1 cellular context compared by ENCODE assay signal in the genomic region with DNA sequence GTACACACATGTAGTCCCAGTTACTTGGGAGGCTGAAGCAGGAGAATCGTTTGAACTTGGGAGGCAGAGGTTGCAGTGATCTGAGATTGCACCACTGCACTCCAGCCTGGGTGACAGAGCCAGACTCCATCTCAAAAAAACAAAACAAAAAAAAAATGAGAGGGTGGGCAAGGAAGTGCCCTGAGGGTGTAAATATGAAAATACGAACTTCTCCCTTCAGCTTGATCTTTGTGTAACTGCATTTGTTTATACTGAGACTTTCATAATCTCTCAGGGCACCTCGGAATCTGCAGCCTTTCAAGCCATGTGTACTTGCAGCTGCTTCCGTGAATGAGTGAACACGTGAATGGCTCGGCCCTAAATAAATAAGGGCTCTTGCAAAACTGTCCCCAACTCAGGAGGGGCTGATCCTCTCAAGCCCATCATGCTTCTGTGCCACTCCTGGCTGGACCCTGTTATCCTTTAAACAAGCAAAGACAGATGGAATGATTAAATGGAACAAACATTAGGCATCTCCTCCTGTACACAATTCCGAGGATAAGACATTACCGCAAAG.
A peak's percentile ranks its signal among the peaks of the same experiment; 100 is the strongest.
TF ChIP-seq lines count a peak whose summit lies in the region.

No MANE protein-coding gene starts in this region.

TF ChIP-seq in HepG2, 621 proteins besides CTCF, POLR2A, EP300 and RAD21 (continued from another document and continues in another):
- 0 out of 2 replicates have a peak, but pooled peaks have one; percentile 16 for TF ChIP-seq ZBTB33 (CRISPR knock-in tag; IDR thresholded peaks at IDR 0.05)
- TF ChIP-seq, protein P1, sequence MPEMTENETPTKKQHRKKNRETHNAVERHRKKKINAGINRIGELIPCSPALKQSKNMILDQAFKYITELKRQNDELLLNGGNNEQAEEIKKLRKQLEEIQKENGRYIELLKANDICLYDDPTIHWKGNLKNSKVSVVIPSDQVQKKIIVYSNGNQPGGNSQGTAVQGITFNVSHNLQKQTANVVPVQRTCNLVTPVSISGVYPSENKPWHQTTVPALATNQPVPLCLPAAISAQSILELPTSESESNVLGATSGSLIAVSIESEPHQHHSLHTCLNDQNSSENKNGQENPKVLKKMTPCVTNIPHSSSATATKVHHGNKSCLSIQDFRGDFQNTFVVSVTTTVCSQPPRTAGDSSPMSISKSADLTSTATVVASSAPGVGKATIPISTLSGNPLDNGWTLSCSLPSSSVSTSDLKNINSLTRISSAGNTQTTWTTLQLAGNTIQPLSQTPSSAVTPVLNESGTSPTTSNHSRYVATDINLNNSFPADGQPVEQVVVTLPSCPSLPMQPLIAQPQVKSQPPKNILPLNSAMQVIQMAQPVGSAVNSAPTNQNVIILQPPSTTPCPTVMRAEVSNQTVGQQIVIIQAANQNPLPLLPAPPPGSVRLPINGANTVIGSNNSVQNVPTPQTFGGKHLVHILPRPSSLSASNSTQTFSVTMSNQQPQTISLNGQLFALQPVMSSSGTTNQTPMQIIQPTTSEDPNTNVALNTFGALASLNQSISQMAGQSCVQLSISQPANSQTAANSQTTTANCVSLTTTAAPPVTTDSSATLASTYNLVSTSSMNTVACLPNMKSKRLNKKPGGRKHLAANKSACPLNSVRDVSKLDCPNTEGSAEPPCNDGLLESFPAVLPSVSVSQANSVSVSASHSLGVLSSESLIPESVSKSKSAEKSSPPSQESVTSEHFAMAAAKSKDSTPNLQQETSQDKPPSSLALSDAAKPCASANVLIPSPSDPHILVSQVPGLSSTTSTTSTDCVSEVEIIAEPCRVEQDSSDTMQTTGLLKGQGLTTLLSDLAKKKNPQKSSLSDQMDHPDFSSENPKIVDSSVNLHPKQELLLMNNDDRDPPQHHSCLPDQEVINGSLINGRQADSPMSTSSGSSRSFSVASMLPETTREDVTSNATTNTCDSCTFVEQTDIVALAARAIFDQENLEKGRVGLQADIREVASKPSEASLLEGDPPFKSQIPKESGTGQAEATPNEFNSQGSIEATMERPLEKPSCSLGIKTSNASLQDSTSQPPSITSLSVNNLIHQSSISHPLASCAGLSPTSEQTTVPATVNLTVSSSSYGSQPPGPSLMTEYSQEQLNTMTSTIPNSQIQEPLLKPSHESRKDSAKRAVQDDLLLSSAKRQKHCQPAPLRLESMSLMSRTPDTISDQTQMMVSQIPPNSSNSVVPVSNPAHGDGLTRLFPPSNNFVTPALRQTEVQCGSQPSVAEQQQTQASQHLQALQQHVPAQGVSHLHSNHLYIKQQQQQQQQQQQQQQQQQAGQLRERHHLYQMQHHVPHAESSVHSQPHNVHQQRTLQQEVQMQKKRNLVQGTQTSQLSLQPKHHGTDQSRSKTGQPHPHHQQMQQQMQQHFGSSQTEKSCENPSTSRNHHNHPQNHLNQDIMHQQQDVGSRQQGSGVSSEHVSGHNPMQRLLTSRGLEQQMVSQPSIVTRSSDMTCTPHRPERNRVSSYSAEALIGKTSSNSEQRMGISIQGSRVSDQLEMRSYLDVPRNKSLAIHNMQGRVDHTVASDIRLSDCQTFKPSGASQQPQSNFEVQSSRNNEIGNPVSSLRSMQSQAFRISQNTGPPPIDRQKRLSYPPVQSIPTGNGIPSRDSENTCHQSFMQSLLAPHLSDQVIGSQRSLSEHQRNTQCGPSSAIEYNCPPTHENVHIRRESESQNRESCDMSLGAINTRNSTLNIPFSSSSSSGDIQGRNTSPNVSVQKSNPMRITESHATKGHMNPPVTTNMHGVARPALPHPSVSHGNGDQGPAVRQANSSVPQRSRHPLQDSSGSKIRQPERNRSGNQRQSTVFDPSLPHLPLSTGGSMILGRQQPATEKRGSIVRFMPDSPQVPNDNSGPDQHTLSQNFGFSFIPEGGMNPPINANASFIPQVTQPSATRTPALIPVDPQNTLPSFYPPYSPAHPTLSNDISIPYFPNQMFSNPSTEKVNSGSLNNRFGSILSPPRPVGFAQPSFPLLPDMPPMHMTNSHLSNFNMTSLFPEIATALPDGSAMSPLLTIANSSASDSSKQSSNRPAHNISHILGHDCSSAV (CRISPR knock-in tag; IDR thresholded peaks at IDR 0.05; ENCODE audit: borderline replicate concordance), result no peak
- no peak for TF ChIP-seq ZKSCAN5 (CRISPR knock-in tag; IDR thresholded peaks at IDR 0.05)
- TF ChIP-seq, protein P2, sequence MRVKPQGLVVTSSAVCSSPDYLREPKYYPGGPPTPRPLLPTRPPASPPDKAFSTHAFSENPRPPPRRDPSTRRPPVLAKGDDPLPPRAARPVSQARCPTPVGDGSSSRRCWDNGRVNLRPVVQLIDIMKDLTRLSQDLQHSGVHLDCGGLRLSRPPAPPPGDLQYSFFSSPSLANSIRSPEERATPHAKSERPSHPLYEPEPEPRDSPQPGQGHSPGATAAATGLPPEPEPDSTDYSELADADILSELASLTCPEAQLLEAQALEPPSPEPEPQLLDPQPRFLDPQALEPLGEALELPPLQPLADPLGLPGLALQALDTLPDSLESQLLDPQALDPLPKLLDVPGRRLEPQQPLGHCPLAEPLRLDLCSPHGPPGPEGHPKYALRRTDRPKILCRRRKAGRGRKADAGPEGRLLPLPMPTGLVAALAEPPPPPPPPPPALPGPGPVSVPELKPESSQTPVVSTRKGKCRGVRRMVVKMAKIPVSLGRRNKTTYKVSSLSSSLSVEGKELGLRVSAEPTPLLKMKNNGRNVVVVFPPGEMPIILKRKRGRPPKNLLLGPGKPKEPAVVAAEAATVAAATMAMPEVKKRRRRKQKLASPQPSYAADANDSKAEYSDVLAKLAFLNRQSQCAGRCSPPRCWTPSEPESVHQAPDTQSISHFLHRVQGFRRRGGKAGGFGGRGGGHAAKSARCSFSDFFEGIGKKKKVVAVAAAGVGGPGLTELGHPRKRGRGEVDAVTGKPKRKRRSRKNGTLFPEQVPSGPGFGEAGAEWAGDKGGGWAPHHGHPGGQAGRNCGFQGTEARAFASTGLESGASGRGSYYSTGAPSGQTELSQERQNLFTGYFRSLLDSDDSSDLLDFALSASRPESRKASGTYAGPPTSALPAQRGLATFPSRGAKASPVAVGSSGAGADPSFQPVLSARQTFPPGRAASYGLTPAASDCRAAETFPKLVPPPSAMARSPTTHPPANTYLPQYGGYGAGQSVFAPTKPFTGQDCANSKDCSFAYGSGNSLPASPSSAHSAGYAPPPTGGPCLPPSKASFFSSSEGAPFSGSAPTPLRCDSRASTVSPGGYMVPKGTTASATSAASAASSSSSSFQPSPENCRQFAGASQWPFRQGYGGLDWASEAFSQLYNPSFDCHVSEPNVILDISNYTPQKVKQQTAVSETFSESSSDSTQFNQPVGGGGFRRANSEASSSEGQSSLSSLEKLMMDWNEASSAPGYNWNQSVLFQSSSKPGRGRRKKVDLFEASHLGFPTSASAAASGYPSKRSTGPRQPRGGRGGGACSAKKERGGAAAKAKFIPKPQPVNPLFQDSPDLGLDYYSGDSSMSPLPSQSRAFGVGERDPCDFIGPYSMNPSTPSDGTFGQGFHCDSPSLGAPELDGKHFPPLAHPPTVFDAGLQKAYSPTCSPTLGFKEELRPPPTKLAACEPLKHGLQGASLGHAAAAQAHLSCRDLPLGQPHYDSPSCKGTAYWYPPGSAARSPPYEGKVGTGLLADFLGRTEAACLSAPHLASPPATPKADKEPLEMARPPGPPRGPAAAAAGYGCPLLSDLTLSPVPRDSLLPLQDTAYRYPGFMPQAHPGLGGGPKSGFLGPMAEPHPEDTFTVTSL (CRISPR knock-in tag; IDR thresholded peaks at IDR 0.05; ENCODE audit: borderline replicate concordance), result peak; percentile 66; the same call in 1 of the 2 replicates
- TF ChIP-seq, protein P3, sequence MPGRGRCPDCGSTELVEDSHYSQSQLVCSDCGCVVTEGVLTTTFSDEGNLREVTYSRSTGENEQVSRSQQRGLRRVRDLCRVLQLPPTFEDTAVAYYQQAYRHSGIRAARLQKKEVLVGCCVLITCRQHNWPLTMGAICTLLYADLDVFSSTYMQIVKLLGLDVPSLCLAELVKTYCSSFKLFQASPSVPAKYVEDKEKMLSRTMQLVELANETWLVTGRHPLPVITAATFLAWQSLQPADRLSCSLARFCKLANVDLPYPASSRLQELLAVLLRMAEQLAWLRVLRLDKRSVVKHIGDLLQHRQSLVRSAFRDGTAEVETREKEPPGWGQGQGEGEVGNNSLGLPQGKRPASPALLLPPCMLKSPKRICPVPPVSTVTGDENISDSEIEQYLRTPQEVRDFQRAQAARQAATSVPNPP (CRISPR knock-in tag; IDR thresholded peaks at IDR 0.05), result no peak
- TF ChIP-seq ZNF672 (CRISPR knock-in tag; IDR thresholded peaks at IDR 0.05), result no peak
- TF ChIP-seq, protein P4, sequence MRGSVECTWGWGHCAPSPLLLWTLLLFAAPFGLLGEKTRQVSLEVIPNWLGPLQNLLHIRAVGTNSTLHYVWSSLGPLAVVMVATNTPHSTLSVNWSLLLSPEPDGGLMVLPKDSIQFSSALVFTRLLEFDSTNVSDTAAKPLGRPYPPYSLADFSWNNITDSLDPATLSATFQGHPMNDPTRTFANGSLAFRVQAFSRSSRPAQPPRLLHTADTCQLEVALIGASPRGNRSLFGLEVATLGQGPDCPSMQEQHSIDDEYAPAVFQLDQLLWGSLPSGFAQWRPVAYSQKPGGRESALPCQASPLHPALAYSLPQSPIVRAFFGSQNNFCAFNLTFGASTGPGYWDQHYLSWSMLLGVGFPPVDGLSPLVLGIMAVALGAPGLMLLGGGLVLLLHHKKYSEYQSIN (CRISPR knock-in tag; IDR thresholded peaks at IDR 0.05; ENCODE audit: borderline replicate concordance), result no peak
- TF ChIP-seq MNT (IDR thresholded peaks at IDR 0.05), result no peak
- TF ChIP-seq ZNF34 (CRISPR knock-in tag; IDR thresholded peaks at IDR 0.05; ENCODE audit: borderline replicate concordance), result no peak
- no peak for TF ChIP-seq ZNF136 (CRISPR knock-in tag; IDR thresholded peaks at IDR 0.05; ENCODE audit: low read depth)
- no peak for TF ChIP-seq MYNN (CRISPR knock-in tag; IDR thresholded peaks at IDR 0.05; ENCODE audit: low read depth)
- no peak for TF ChIP-seq ZHX2 (IDR thresholded peaks at IDR 0.05; ENCODE audit: low read depth)
- no peak for TF ChIP-seq ZHX2 (CRISPR knock-in tag; IDR thresholded peaks at IDR 0.05; ENCODE audit: borderline replicate concordance)
- no peak for TF ChIP-seq ZNF724P (CRISPR knock-in tag; IDR thresholded peaks at IDR 0.05; ENCODE audit: borderline replicate concordance)
- TF ChIP-seq ZNF674 (CRISPR knock-in tag; IDR thresholded peaks at IDR 0.05; ENCODE audit: low read depth), result no peak
- no peak for TF ChIP-seq RXRA (CRISPR knock-in tag; IDR thresholded peaks at IDR 0.05)
- TF ChIP-seq KDM4B (CRISPR knock-in tag; IDR thresholded peaks at IDR 0.05), result no peak
